1 cellular context compared by ENCODE assay signal in the genomic region with DNA sequence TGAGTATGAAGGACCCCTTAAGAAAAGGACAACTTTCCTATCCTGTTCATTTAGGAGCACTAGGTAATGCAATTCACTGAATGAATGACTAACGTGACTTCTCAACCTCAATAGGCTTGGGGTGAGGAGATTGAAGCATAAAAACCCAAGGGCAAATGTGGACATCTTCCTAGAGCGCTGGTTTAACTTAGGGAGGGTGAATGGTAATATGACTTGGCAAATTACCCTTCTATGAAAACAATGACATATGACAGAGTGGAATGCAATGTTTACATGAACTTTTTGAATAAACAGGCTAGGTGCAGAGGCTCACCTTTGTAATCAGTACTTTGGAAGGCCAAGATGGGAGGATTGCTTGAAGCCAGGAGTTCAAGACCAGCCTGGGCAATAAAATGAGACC.
TF ChIP-seq lines count a peak whose summit lies in the region.

No MANE protein-coding gene starts in this region.

TF ChIP-seq in GM23338, 12 proteins besides CTCF, POLR2A, EP300 and RAD21:
- TF ChIP-seq, protein P1, sequence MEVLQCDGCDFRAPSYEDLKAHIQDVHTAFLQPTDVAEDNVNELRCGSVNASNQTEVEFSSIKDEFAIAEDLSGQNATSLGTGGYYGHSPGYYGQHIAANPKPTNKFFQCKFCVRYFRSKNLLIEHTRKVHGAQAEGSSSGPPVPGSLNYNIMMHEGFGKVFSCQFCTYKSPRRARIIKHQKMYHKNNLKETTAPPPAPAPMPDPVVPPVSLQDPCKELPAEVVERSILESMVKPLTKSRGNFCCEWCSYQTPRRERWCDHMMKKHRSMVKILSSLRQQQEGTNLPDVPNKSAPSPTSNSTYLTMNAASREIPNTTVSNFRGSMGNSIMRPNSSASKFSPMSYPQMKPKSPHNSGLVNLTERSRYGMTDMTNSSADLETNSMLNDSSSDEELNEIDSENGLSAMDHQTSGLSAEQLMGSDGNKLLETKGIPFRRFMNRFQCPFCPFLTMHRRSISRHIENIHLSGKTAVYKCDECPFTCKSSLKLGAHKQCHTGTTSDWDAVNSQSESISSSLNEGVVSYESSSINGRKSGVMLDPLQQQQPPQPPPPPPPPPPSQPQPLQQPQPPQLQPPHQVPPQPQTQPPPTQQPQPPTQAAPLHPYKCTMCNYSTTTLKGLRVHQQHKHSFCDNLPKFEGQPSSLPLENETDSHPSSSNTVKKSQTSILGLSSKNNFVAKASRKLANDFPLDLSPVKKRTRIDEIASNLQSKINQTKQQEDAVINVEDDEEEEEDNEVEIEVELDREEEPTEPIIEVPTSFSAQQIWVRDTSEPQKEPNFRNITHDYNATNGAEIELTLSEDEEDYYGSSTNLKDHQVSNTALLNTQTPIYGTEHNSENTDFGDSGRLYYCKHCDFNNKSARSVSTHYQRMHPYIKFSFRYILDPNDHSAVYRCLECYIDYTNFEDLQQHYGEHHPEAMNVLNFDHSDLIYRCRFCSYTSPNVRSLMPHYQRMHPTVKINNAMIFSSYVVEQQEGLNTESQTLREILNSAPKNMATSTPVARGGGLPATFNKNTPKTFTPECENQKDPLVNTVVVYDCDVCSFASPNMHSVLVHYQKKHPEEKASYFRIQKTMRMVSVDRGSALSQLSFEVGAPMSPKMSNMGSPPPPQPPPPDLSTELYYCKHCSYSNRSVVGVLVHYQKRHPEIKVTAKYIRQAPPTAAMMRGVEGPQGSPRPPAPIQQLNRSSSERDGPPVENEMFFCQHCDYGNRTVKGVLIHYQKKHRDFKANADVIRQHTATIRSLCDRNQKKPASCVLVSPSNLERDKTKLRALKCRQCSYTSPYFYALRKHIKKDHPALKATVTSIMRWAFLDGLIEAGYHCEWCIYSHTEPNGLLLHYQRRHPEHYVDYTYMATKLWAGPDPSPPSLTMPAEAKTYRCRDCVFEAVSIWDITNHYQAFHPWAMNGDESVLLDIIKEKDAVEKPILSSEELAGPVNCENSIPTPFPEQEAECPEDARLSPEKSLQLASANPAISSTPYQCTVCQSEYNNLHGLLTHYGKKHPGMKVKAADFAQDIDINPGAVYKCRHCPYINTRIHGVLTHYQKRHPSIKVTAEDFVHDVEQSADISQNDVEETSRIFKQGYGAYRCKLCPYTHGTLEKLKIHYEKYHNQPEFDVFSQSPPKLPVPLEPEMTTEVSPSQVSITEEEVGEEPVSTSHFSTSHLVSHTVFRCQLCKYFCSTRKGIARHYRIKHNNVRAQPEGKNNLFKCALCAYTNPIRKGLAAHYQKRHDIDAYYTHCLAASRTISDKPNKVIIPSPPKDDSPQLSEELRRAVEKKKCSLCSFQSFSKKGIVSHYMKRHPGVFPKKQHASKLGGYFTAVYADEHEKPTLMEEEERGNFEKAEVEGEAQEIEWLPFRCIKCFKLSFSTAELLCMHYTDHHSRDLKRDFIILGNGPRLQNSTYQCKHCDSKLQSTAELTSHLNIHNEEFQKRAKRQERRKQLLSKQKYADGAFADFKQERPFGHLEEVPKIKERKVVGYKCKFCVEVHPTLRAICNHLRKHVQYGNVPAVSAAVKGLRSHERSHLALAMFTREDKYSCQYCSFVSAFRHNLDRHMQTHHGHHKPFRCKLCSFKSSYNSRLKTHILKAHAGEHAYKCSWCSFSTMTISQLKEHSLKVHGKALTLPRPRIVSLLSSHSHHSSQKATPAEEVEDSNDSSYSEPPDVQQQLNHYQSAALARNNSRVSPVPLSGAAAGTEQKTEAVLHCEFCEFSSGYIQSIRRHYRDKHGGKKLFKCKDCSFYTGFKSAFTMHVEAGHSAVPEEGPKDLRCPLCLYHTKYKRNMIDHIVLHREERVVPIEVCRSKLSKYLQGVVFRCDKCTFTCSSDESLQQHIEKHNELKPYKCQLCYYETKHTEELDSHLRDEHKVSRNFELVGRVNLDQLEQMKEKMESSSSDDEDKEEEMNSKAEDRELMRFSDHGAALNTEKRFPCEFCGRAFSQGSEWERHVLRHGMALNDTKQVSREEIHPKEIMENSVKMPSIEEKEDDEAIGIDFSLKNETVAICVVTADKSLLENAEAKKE (CRISPR knock-in tag; IDR thresholded peaks at IDR 0.05): no peak
- TF ChIP-seq STAT1 (IDR thresholded peaks at IDR 0.05; ENCODE audit: unreplicated experiment) (no peak), JUNB (IDR thresholded peaks at IDR 0.05; ENCODE audit: unreplicated experiment) (no peak), CREB1 (CRISPR knock-in tag; IDR thresholded peaks at IDR 0.05; ENCODE audit: low read depth) (no peak), EZH2phosphoT487 (IDR thresholded peaks at IDR 0.05; ENCODE audit: unreplicated experiment) (no peak), ZNF114 (CRISPR knock-in tag; IDR thresholded peaks at IDR 0.05) (no peak), ZNF331 (CRISPR knock-in tag; IDR thresholded peaks at IDR 0.05; ENCODE audit: low read depth) (no peak)
